In the genomic region with DNA sequence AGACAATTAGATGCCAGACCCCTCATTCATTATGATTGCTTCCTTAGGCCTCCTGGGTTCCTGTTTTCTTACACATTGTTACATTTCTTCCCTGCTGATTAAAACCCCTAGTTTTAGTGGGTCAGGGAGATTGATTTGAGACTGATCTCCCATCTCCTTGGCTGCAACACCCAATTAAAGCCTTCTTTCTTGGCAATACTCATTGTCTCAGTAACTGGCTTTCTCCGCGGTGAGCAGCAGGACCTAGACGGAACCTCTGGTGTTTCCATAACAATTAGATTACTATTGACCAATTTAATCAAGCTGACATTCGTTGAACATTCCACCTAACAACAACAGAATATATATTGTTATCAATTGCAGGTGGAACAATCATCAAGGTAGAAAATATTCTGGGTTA, we compare ENCODE assay signal across 25 cellular contexts.
"Had no signal": no experiment of that assay in that cellular context is flagged by ENCODE, and none has a peak within 500 bp of the region (broad histone marks: within the 10 kb centered on the region; RNA-seq: fewer than 3 reads in every experiment).

No MANE protein-coding gene starts in this region.

- H3K9me3 ChIP-seq: ovary, right lobe of liver, upper lobe of left lung had no signal

- H3K27me3 Mint-ChIP-seq: memory B cell; naive thymus-derived CD4-positive, alpha-beta T cell; stimulated activated naive B cell treated with anti-CD40 and anti-IgM and Interleukin-4, amounts not matched to agents 10 μg/mL and 1 μg/mL and 100 μg/mL, for 72 hours; stimulated activated naive CD8-positive, alpha-beta T cell treated with anti-CD3 and anti-CD28 coated beads, Interleukin-15, Interleukin-2, amounts not matched to agents 100 ng/mL and 50 ng/mL, for 24 hours had no signal

- DNase-seq: cerebellar nuclear complex; cortex of kidney; foreskin keratinocyte; heart right ventricle; hippocampal formation; immature natural killer cell; midbrain; naive thymus-derived CD4-positive, alpha-beta T cell; occipital lobe; ovary; posterior cingulate gyrus; right lobe of liver; small intestine; stimulated activated CD4-positive, alpha-beta T cell treated with anti-CD3 and anti-CD28 coated beads, Interleukin-15, amount 100 ng/mL, for 24 hours; stimulated activated CD4-positive, alpha-beta T cell treated with anti-CD3 and anti-CD28 coated beads, Interleukin-2, amount 100 ng/mL, for 48 hours; stimulated activated naive B cell treated with anti-CD40 and anti-IgM and Interleukin-4, amounts not matched to agents 10 μg/mL and 1 μg/mL and 100 μg/mL, for 72 hours; upper lobe of left lung had no signal

- H3K27ac Mint-ChIP-seq: immature natural killer cell; memory B cell; naive thymus-derived CD4-positive, alpha-beta T cell; nephron; stimulated activated naive B cell treated with anti-CD40 and anti-IgM and Interleukin-4, amounts not matched to agents 10 μg/mL and 1 μg/mL and 100 μg/mL, for 72 hours; stimulated activated naive CD8-positive, alpha-beta T cell treated with anti-CD3 and anti-CD28 coated beads, Interleukin-15, Interleukin-2, amounts not matched to agents 100 ng/mL and 50 ng/mL, for 24 hours had no signal

- H3K4me1 Mint-ChIP-seq: immature natural killer cell; memory B cell; naive thymus-derived CD4-positive, alpha-beta T cell; nephron; stimulated activated naive B cell treated with anti-CD40 and anti-IgM and Interleukin-4, amounts not matched to agents 10 μg/mL and 1 μg/mL and 100 μg/mL, for 72 hours had no signal

- H3K4me1 ChIP-seq: esophagus muscularis mucosa, foreskin keratinocyte, gastroesophageal sphincter, heart right ventricle, right lobe of liver, tibial nerve, upper lobe of left lung had no signal

- H3K27ac ChIP-seq: esophagus muscularis mucosa, foreskin keratinocyte, gastroesophageal sphincter, heart right ventricle, ovary, right lobe of liver, thoracic aorta, tibial nerve, upper lobe of left lung had no signal

- H3K4me3 Mint-ChIP-seq: immature natural killer cell; memory B cell; naive thymus-derived CD4-positive, alpha-beta T cell; nephron; stimulated activated naive B cell treated with anti-CD40 and anti-IgM and Interleukin-4, amounts not matched to agents 10 μg/mL and 1 μg/mL and 100 μg/mL, for 72 hours; stimulated activated naive CD8-positive, alpha-beta T cell treated with anti-CD3 and anti-CD28 coated beads, Interleukin-15, Interleukin-2, amounts not matched to agents 100 ng/mL and 50 ng/mL, for 24 hours had no signal

- H3K36me3 Mint-ChIP-seq: immature natural killer cell; memory B cell; naive thymus-derived CD4-positive, alpha-beta T cell; stimulated activated naive B cell treated with anti-CD40 and anti-IgM and Interleukin-4, amounts not matched to agents 10 μg/mL and 1 μg/mL and 100 μg/mL, for 72 hours had no signal

- H3K4me3 ChIP-seq: esophagus muscularis mucosa, gastroesophageal sphincter, heart right ventricle, lung, ovary, right lobe of liver, thoracic aorta, tibial nerve, upper lobe of left lung had no signal

- H3K27me3 ChIP-seq: esophagus muscularis mucosa, foreskin keratinocyte, gastroesophageal sphincter, heart right ventricle, ovary, right lobe of liver, tibial nerve, upper lobe of left lung had no signal

- H3K36me3 ChIP-seq: esophagus muscularis mucosa, gastroesophageal sphincter, heart right ventricle, ovary, right lobe of liver, thoracic aorta, tibial nerve, upper lobe of left lung had no signal
